8 cellular contexts compared by ENCODE assay signal in genomic region chr11:130314184-130314748, GRCh38. TPM values are rescaled to one million over a fixed set of nuclear protein-coding genes. Genes with fewer than 3 reads are reported as not detected.
DNase-seq lines count a peak whose midpoint lies in the region; ATAC-seq, FAIRE-seq and TF ChIP-seq lines count a peak whose summit lies in the region.

No MANE protein-coding gene starts in this region.

- peak overlapping the region; percentile 86 for H3K27ac ChIP-seq in layer of hippocampus (ENCODE audit: low read depth, low read length)

- no peak for FAIRE-seq in GM12892 (lab: Jason Lieb, UNC)

- peak overlapping the region; percentile 82 for H3K4me3 ChIP-seq in H7 (ENCODE audit: insufficient read depth, low read depth, low read length)
- H3K4me3 ChIP-seq in MG63, result peak overlapping the region; percentile 71

- DNase-seq in GM12892 (ENCODE audit: insufficient read length), result peak; percentile 58
- peak; percentile 92 for DNase-seq in H7
- DNase-seq in MG63, result peak; percentile 57
- DNase-seq in activated CD4-positive, CD25-positive, alpha-beta regulatory T cell treated with anti-CD3 and anti-CD28 coated beads, Interleukin-2, amount 50 U/mL, for 16 hours (ENCODE audit: low read depth, low spot score), result peak; percentile 46
- DNase-seq in central memory CD8-positive, alpha-beta T cell (ENCODE audit: low spot score in 2 of 2), result peak; percentile 30 to 37
- peak; percentile 64 for DNase-seq in stimulated activated CD4-positive, alpha-beta T cell treated with anti-CD3 and anti-CD28 coated beads, Interleukin-1b, Interleukin-23, amount 100 ng/mL, for 48 hours
- no peak for DNase-seq in COLO829 (ENCODE audit: low spot score)

- no peak; the same call in 1 of the 2 replicates for TF ChIP-seq POLR2A in GM12892 (IDR thresholded peaks at IDR 0.05; ENCODE audit: low read depth, low read length)

- peak; percentile 55 for ATAC-seq in central memory CD8-positive, alpha-beta T cell (replicated peaks; ENCODE audit: extremely low read depth, poor library complexity, severe bottlenecking)

- H3K36me3 Mint-ChIP-seq in central memory CD8-positive, alpha-beta T cell (ENCODE audit: insufficient read depth), result peaks cover 18% of the 10 kb centered on the region

- H3K4me3 Mint-ChIP-seq in central memory CD8-positive, alpha-beta T cell, result peak overlapping the region; percentile 89

- H3K9me3 Mint-ChIP-seq in central memory CD8-positive, alpha-beta T cell, result no peaks in the 10 kb centered on the region

- no peaks in the 10 kb centered on the region for H3K27me3 Mint-ChIP-seq in central memory CD8-positive, alpha-beta T cell

- H3K27me3 ChIP-seq in H7 (ENCODE audit: control insufficient read depth, insufficient read depth, low read length), result no peaks in the 10 kb centered on the region
- no peaks in the 10 kb centered on the region for H3K27me3 ChIP-seq in MG63
- no peaks in the 10 kb centered on the region for H3K27me3 ChIP-seq in layer of hippocampus (ENCODE audit: control insufficient read depth, insufficient read depth, low read length)

- H3K9me3 ChIP-seq in MG63, result no peaks in the 10 kb centered on the region

- peak overlapping the region; percentile 98 for H3K27ac Mint-ChIP-seq in central memory CD8-positive, alpha-beta T cell (ENCODE audit: low read depth)

- H3K36me3 ChIP-seq in H7 (replicated peaks; ENCODE audit: control insufficient read depth, insufficient read depth, low read length) (peaks cover 1% of the 10 kb centered on the region), MG63 (no peaks in the 10 kb centered on the region; the same call in 1 of the 2 replicates)

- peaks cover 45% of the 10 kb centered on the region for H3K4me1 Mint-ChIP-seq in central memory CD8-positive, alpha-beta T cell

RNA-seq across cellular contexts. Expression of gene ZBTB44, which starts 0.5 kb away (rescaled TPM):
- 13.2 TPM for polyA plus RNA-seq in GM12892 (2012; ENCODE audit: missing spikeins)
- 37.1 and 43.9 TPM in 2 replicates for total RNA-seq in H7 (2014; rRNA removed; shearing (Covaris generic))
- 17.8 and 18.5 TPM in 2 replicates for total RNA-seq in MG63 (2014; rRNA removed; shearing (Covaris generic); ENCODE audit: low replicate concordance)
